In the genomic region with DNA sequence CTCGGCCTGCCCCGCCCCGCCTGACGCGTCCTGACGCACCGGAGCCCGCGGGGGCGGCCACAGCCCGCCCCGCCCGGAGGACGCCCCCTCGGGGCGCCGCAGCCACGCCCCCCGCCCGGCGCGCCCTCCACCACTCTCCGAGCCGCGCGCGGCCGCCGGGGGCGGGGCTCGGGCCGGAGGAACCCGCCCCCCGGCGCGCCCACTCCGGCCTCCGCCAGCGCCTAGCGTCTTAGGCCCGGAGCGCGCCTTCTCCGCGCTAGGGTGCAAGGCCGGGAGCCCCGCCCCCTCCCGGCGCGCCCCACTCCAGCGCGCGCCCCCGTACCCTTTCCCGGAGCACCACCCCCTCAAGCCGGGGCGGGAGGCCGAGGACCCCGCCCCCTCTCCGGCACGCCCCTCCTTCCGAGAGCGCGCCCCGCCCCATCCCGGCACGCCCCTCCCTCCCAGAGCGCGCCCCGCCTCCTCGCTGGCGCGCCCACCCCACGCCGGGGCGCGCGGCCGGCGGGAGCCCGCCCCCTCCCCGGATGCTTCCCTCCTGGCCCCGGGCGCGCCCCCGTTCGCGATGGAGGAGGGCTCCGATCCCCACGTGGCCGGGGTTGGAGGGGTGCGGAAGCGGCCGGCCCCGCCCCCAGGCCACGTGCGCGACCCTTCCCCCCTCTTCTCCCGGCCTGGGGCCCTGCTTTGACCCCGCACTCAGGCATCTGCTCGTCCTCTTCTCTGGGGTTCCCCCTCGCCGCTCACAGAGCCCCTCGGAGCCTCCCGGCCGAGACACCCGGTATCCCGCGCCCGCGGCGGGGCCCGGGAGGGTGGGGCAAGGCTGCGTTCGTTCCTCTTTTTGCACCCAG, we compare ENCODE assay signal across 8 cellular contexts. TPM values are rescaled to one million over a fixed set of nuclear protein-coding genes. Genes with fewer than 3 reads are reported as not detected.
DNase-seq lines count a peak whose midpoint lies in the region; ATAC-seq and TF ChIP-seq lines count a peak whose summit lies in the region.

No MANE protein-coding gene starts in this region.

- H2AFZ ChIP-seq in OCI-LY7 (ENCODE audit: low read length), result peak overlapping the region; percentile 11; the same call in 1 of the 2 replicates

- no peaks in the 10 kb centered on the region for H3K9me3 Mint-ChIP-seq in Calu3 (ENCODE audit: low read depth, unreplicated experiment)

- H3K79me2 ChIP-seq in OCI-LY7 (ENCODE audit: insufficient read depth, low read depth, low read length), result peaks cover 37% of the 10 kb centered on the region

- intact Hi-C loops in Calu3 (cut with micrococcal nuclease; ENCODE audit: unreplicated experiment), result no loop called here
- intact Hi-C loops in OCI-LY7 (cut with micrococcal nuclease; ENCODE audit: unreplicated experiment), result loop anchor here (1.0 to 2.0 kb wide), 2 partner anchors 19 to 41 kb away; partner anchors contain the start of genes ADAT3 and SCAMP4

- no peaks in the 10 kb centered on the region for H3K27me3 Mint-ChIP-seq in Calu3 (ENCODE audit: unreplicated experiment)

- H3K4me3 Mint-ChIP-seq in Calu3 (ENCODE audit: low read depth, unreplicated experiment), result peak overlapping the region; percentile 70

- no peaks in the 10 kb centered on the region for H3K4me1 Mint-ChIP-seq in Calu3 (ENCODE audit: low read depth, unreplicated experiment)

- H3K9ac ChIP-seq in HUES6 (ENCODE audit: low read length), result peak overlapping the region; percentile 93
- H3K9ac ChIP-seq in muscle layer of colon (ENCODE audit: low read length), result no peak overlapping the region

- TF ChIP-seq CTCF in Calu3 (IDR thresholded peaks at IDR 0.05; ENCODE audit: unreplicated experiment) (no peak), OCI-LY7 (conservative IDR thresholded peaks at IDR 0.05; ENCODE audit: low read length) (no peak)

- peak; percentile 91 for DNase-seq in Calu3
- peak; percentile 97 for DNase-seq in OCI-LY7 (ENCODE audit: low spot score)
- DNase-seq in activated T-cell treated with anti-CD3 and anti-CD28 coated beads for 48 hours (ENCODE audit: low read depth), result peak; percentile 97
- DNase-seq in erythroblast (lab: John Stamatoyannopoulos, UW), result peak; percentile 96
- DNase-seq in stimulated activated CD8-positive, alpha-beta memory T cell treated with anti-CD3 and anti-CD28 coated beads, Interleukin-4, amount 100 ng/mL, for 48 hours, result peak; percentile 93

- H3K4me1 ChIP-seq in HUES6 (ENCODE audit: control insufficient read depth, insufficient read depth, low read length), result peaks cover 32% of the 10 kb centered on the region
- peaks cover 36% of the 10 kb centered on the region for H3K4me1 ChIP-seq in OCI-LY7 (ENCODE audit: insufficient read depth, low read length, poor library complexity, severe bottlenecking)
- peaks cover 23% of the 10 kb centered on the region for H3K4me1 ChIP-seq in muscle layer of colon (ENCODE audit: insufficient read depth, low read length)

- POLR2A ChIA-PET in OCI-LY7 (lab: Charles Lee), result interaction anchor here (1.0 to 1.1 kb wide), 2 partner anchors 11 to 41 kb away, joined by 3 to 4 read pairs; no protein-coding TSS in a partner anchor

- H3K27me3 ChIP-seq in HUES6 (ENCODE audit: control insufficient read depth, insufficient read depth, low read length) (peaks cover 23% of the 10 kb centered on the region), muscle layer of colon (ENCODE audit: control insufficient read depth in 1 of 2, insufficient read depth in 2 of 2, low read length in 2 of 2) (peaks cover 14 to 29% of the 10 kb centered on the region in 2 donors)

- CTCF ChIA-PET in Calu3 (lab: Charles Lee) (interaction anchor here (0.7 to 1.2 kb wide), 3 partner anchors 9 to 61 kb away, joined by 4 to 10 read pairs (median 5); no protein-coding TSS in a partner anchor), OCI-LY7 (lab: Charles Lee; ENCODE audit: unreplicated experiment) (interaction anchor here (0.7 to 1.4 kb wide), 2 partner anchors 12 to 216 kb away, joined by 7 to 12 read pairs; no protein-coding TSS in a partner anchor)

- H3K36me3 ChIP-seq in HUES6 (ENCODE audit: control insufficient read depth, insufficient read depth, low read length), result no peaks in the 10 kb centered on the region
- H3K36me3 ChIP-seq in OCI-LY7 (ENCODE audit: insufficient read depth, low read length), result peaks cover 20% of the 10 kb centered on the region; the same call in 1 of the 2 replicates
- no peaks in the 10 kb centered on the region for H3K36me3 ChIP-seq in muscle layer of colon (ENCODE audit: insufficient read depth, low read length)

- no peak for TF ChIP-seq POLR2A in erythroblast (IDR thresholded peaks at IDR 0.05; ENCODE audit: low read length)

- H3K9me3 ChIP-seq in HUES6 (ENCODE audit: control insufficient read depth, insufficient read depth, low read depth, low read length), result no peaks in the 10 kb centered on the region
- H3K9me3 ChIP-seq in OCI-LY7 (ENCODE audit: low read length), result no peaks in the 10 kb centered on the region
- H3K9me3 ChIP-seq in muscle layer of colon (ENCODE audit: low read length), result no peaks in the 10 kb centered on the region

- no peak overlapping the region for H3K27ac Mint-ChIP-seq in Calu3 (ENCODE audit: unreplicated experiment)

- peak overlapping the region; percentile 70 for H3K4me2 ChIP-seq in OCI-LY7 (ENCODE audit: low read length)

- no peaks in the 10 kb centered on the region for H3K9me2 ChIP-seq in OCI-LY7 (ENCODE audit: insufficient read depth, low read length)

- ATAC-seq in GM21423 (IDR thresholded peaks at IDR 0.05; ENCODE audit: unreplicated experiment), result peak; percentile 48

- BruUV-seq in Calu3 (replicated peaks; lab: Mats Ljungman, UMichigan) (no TSS peak), OCI-LY7 (replicated peaks; lab: Mats Ljungman, UMichigan) (no TSS peak)

- H3K4me3 ChIP-seq in HUES6 (ENCODE audit: low read depth, low read length) (peak overlapping the region; percentile 74), OCI-LY7 (ENCODE audit: low read depth, low read length, poor library complexity, severe bottlenecking) (peak overlapping the region; percentile 72), muscle layer of colon (ENCODE audit: low read depth in 1 of 2, low read length in 2 of 2) (peak overlapping the region; percentile 67 to 90)

- peaks cover 20% of the 10 kb centered on the region for H4K20me1 ChIP-seq in OCI-LY7 (ENCODE audit: insufficient read depth, low read length)

- peaks cover 44% of the 10 kb centered on the region for H3K36me3 Mint-ChIP-seq in Calu3 (ENCODE audit: insufficient read depth, unreplicated experiment)

- peak overlapping the region; percentile 99 for H3K27ac ChIP-seq in HUES6 (ENCODE audit: low read depth, low read length)
- peak overlapping the region; percentile 82 for H3K27ac ChIP-seq in OCI-LY7 (ENCODE audit: low read depth, low read length, poor library complexity, severe bottlenecking)
- peak overlapping the region; percentile 92 for H3K27ac ChIP-seq in muscle layer of colon (ENCODE audit: low read depth, low read length)

RNA-seq across cellular contexts. Expression of gene KLF16, which starts 0.5 kb away (rescaled TPM):
- total RNA-seq in Calu3 (2022) (32.3 and 39.0 TPM in 2 replicates), OCI-LY7 (2022) (39.1 and 44.4 TPM in 2 replicates)
- total RNA-seq in OCI-LY7 (2014; rRNA removed; shearing (Covaris generic)), result 9.4 and 9.6 TPM in 2 replicates

RNA-seq across cellular contexts. Expression of gene REXO1, which starts 15.6 kb away (rescaled TPM):
- total RNA-seq in Calu3 (2022) (34.1 and 39.5 TPM in 2 replicates), OCI-LY7 (2022) (52.8 and 54.9 TPM in 2 replicates)
- total RNA-seq in OCI-LY7 (2014; rRNA removed; shearing (Covaris generic)), result 13.9 and 24.0 TPM in 2 replicates

RNA-seq across cellular contexts. Expression of gene ABHD17A, which starts 21.4 kb away (rescaled TPM):
- total RNA-seq in Calu3 (2022) (35.2 and 36.9 TPM in 2 replicates), OCI-LY7 (2022) (64.2 and 71.3 TPM in 2 replicates)
- 98.7 and 130 TPM in 2 replicates for total RNA-seq in OCI-LY7 (2014; rRNA removed; shearing (Covaris generic))

RNA-seq across cellular contexts. Expression of gene ADAT3, which starts 41.3 kb away (rescaled TPM):
- 6.7 TPM in 2 replicates for total RNA-seq in Calu3 (2022)
- total RNA-seq in OCI-LY7 (2014; rRNA removed; shearing (Covaris generic)), result 5.6 and 7.9 TPM in 2 replicates
- 13.1 and 16.4 TPM in 2 replicates for total RNA-seq in OCI-LY7 (2022)

RNA-seq across cellular contexts. Expression of gene SCAMP4, which starts 41.3 kb away (rescaled TPM):
- total RNA-seq in Calu3 (2022), result 64.2 and 80.5 TPM in 2 replicates
- total RNA-seq in OCI-LY7 (2014; rRNA removed; shearing (Covaris generic)), result 13.4 and 21.3 TPM in 2 replicates
- total RNA-seq in OCI-LY7 (2022), result 46.4 and 49.9 TPM in 2 replicates

Comparison
In these comparisons a context has a peak if more than half of its experiments do, and no peak if none do; other contexts are left out.
1. Peak in every context shown above with its lines: DNase-seq, ATAC-seq, H3K4me3 ChIP-seq and H3K27ac ChIP-seq.